Comparison of ENCODE assay signal across 8 cellular contexts in the genomic region with DNA sequence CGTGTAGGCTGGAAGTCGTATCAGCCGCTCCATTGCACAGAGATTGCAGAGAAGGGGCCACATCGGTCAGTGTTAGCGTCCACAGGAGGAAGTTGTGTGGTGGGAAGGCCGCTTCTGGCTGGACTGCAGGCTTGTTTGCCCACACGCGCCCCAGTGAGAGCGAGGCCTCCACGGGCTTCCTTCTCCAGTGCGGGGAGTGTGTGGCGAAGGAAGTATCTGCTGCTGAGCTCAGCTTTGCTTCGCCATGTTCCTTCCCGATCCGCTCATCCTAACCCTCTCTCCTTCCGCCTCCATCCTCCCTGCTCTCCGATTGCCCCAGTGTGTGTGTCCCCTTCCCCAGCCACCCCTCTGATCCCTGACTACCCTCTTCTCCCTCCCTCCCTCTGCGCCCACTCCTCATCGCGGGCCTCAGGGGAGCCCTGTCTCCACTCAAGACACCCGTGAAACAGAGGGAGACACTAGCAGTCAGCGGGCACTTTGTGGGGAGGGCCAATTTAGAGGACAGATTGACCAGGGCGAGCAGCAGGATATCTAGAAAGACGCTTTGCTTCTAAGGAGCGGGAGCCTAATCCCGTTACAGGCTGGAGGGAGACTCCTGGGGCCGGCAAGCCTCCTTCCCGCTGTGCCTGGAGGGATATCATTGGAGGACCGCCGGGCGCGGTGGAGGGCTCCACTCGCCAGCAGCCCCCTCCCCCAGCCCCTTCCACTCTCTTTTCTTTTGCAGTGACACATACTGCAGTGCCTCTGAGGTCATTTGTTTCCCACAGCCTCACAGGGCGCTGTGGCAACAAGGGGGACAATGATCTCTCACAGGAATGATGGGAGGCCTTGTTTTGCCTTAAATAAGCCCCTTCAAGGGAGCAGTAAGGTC.
DNase-seq lines count a peak whose midpoint lies in the region; ATAC-seq and TF ChIP-seq lines count a peak whose summit lies in the region.

No MANE protein-coding gene starts in this region.

- H3K4me3 Mint-ChIP-seq in CD14-positive monocyte, result peak overlapping the region; percentile 56 to 76

- H3K9me3 Mint-ChIP-seq in CD14-positive monocyte, result peaks cover 0 to 4% (median 2%) of the 10 kb centered on the region in 7 donors

- no peaks in the 10 kb centered on the region for H3K9me3 ChIP-seq in osteoblast (ENCODE audit: low read depth, low read length)

- peaks cover 62% of the 10 kb centered on the region for H3K4me1 Mint-ChIP-seq in CD14-positive monocyte

- no peaks in the 10 kb centered on the region for H3K27me3 ChIP-seq in osteoblast (ENCODE audit: insufficient read depth, low read length)

- H3K4me3 ChIP-seq in osteoblast (ENCODE audit: insufficient read depth, low read length), result no peak overlapping the region

- peak overlapping the region; percentile 40 for H3K4me2 ChIP-seq in osteoblast (ENCODE audit: insufficient read depth, low read length)

- H3K79me2 ChIP-seq in osteoblast (ENCODE audit: insufficient read depth, low read length), result no peaks in the 10 kb centered on the region

- peaks cover 28% of the 10 kb centered on the region for H3K4me1 ChIP-seq in osteoblast (ENCODE audit: insufficient read depth, low read length)

- peak overlapping the region; percentile 79 to 92 (median 82) for H3K27ac Mint-ChIP-seq in CD14-positive monocyte

- peak overlapping the region; percentile 60 for H3K27ac ChIP-seq in osteoblast (ENCODE audit: low read depth, low read length)

- no peaks in the 10 kb centered on the region for H3K36me3 ChIP-seq in osteoblast (ENCODE audit: insufficient read depth, low read length)

- H3K36me3 Mint-ChIP-seq in CD14-positive monocyte, result peaks cover 0 to 6% of the 10 kb centered on the region in 2 donors

- H2AFZ ChIP-seq in osteoblast (ENCODE audit: low read length), result peak overlapping the region; percentile 64

- no peaks in the 10 kb centered on the region for H4K20me1 ChIP-seq in osteoblast (ENCODE audit: insufficient read depth, low read length)

- ATAC-seq in GM19452 (IDR thresholded peaks at IDR 0.05; ENCODE audit: unreplicated experiment), result no peak
- no peak for ATAC-seq in HG02970 (IDR thresholded peaks at IDR 0.05; ENCODE audit: low FRiP score, unreplicated experiment)

- peaks cover 0 to 1% (median 0%) of the 10 kb centered on the region in 3 donors for H3K27me3 Mint-ChIP-seq in CD14-positive monocyte (ENCODE audit: low read depth in 3 of 3)

- TF ChIP-seq CTCF in CD14-positive monocyte (IDR thresholded peaks at IDR 0.05), result peak; percentile 13
- TF ChIP-seq CTCF in osteoblast (IDR thresholded peaks at IDR 0.05; ENCODE audit: extremely low read depth, low read depth, low read length), result no peak

- intact Hi-C loops in CD14-positive monocyte (cut with micrococcal nuclease), result no loop called here

- DNase-seq in CD14-positive monocyte (ENCODE audit: low spot score) (no peak), amniotic epithelial cell (ENCODE audit: low read depth) (peak; percentile 49), hepatic stellate cell (ENCODE audit: low spot score) (peak; percentile 45), osteoblast (ENCODE audit: insufficient read length, low spot score, missing footprints) (peak; percentile 75), H4 (ENCODE audit: low spot score) (no peak), HuH-7.5 (ENCODE audit: low spot score) (no peak)

Comparison
In these comparisons a context has a peak if more than half of its experiments do, and no peak if none do; other contexts are left out.
1. DNase-seq: peak in amniotic epithelial cell (single experiment), hepatic stellate cell (single experiment) and osteoblast (single experiment); none in CD14-positive monocyte (single experiment), H4 (single experiment) and HuH-7.5 (single experiment).